Comparison of ENCODE assay signal across 17 cellular contexts in genomic region chr3:3191675-3192480, GRCh38. TPM values are rescaled to one million over a fixed set of nuclear protein-coding genes. Genes with fewer than 3 reads are reported as not detected.
A peak's percentile ranks its signal among the peaks of the same experiment; 100 is the strongest.
DNase-seq lines count a peak whose midpoint lies in the region; ATAC-seq lines count a peak whose summit lies in the region.
"Had no signal": no experiment of that assay in that cellular context is flagged by ENCODE, and none has a peak within 500 bp of the region (broad histone marks: within the 10 kb centered on the region; RNA-seq: fewer than 3 reads in every experiment).

No MANE protein-coding gene starts in this region.

- intact Hi-C loops in activated naive CD4-positive, alpha-beta T cell treated with anti-CD3 and anti-CD28 coated beads for 36 hours (cut with micrococcal nuclease), result loop anchor here (2.0 kb wide), 1 partner anchor 607 kb away; the partner anchor contains the start of gene LRRN1

- peak; percentile 26 for DNase-seq in activated naive CD4-positive, alpha-beta T cell treated with anti-CD3 and anti-CD28 coated beads for 36 hours
- no peak for DNase-seq in activated naive CD4-positive, alpha-beta T cell treated with anti-CD3 and anti-CD28 coated beads, Interleukin-2, amount 50 U/mL, for 16 hours
- DNase-seq in UCSD-AML1 (lab: John Stamatoyannopoulos, UW; ENCODE audit: unreplicated experiment) (peak; percentile 33), GM19238 (ENCODE audit: insufficient read length, low spot score) (no peak)
- DNase-seq in effector memory CD8-positive, alpha-beta T cell, result no peak
- DNase-seq: adrenal gland; DMS53; NCI-H1436 treated with DMSO at 0.1 percent for 48 hours; NCI-H82; SHP77 treated with DMSO at 0.1 percent for 48 hours; stimulated activated CD4-positive, alpha-beta T cell treated with anti-CD3 and anti-CD28 coated beads, Interleukin-12 subunit alpha, Interleukin-12 subunit beta, amount 100 ng/mL, for 4 hours had no signal

- peak; percentile 89 for ATAC-seq in effector memory CD8-positive, alpha-beta T cell (replicated peaks)
- no peak for ATAC-seq in GM18870 (IDR thresholded peaks at IDR 0.05; ENCODE audit: unreplicated experiment)
- ATAC-seq in GM18520 (IDR thresholded peaks at IDR 0.05; ENCODE audit: unreplicated experiment), result no peak
- ATAC-seq: gastroesophageal sphincter, GM12878 had no signal

- H3K27ac Mint-ChIP-seq in activated naive CD4-positive, alpha-beta T cell treated with anti-CD3 and anti-CD28 coated beads for 36 hours, result peak overlapping the region; percentile 64
- H3K27ac Mint-ChIP-seq in effector memory CD8-positive, alpha-beta T cell, result peak overlapping the region; percentile 73 to 90
- H3K27ac Mint-ChIP-seq in stimulated activated naive CD8-positive, alpha-beta T cell treated with anti-CD3 and anti-CD28 coated beads, Interleukin-15, Interleukin-2, amounts not matched to agents 100 ng/mL and 50 ng/mL, for 24 hours, result peak overlapping the region; percentile 23
- H3K27ac Mint-ChIP-seq: neural progenitor cell had no signal

- H3K4me1 Mint-ChIP-seq in activated naive CD4-positive, alpha-beta T cell treated with anti-CD3 and anti-CD28 coated beads for 36 hours (ENCODE audit: low read depth), result peaks cover 43% of the 10 kb centered on the region
- H3K4me1 Mint-ChIP-seq in effector memory CD8-positive, alpha-beta T cell (ENCODE audit: low read depth in 2 of 2), result peaks cover 18 to 19% of the 10 kb centered on the region in 2 donors
- H3K4me1 Mint-ChIP-seq in stimulated activated naive CD8-positive, alpha-beta T cell treated with anti-CD3 and anti-CD28 coated beads, Interleukin-15, Interleukin-2, amounts not matched to agents 100 ng/mL and 50 ng/mL, for 24 hours (ENCODE audit: low read depth), result peaks cover 32% of the 10 kb centered on the region
- H3K4me1 Mint-ChIP-seq: neural progenitor cell had no signal

- H3K27me3 Mint-ChIP-seq in activated naive CD4-positive, alpha-beta T cell treated with anti-CD3 and anti-CD28 coated beads for 36 hours (ENCODE audit: low read depth), result no peaks in the 10 kb centered on the region
- peaks cover 0 to 6% of the 10 kb centered on the region in 2 donors for H3K27me3 Mint-ChIP-seq in effector memory CD8-positive, alpha-beta T cell
- no peaks in the 10 kb centered on the region for H3K27me3 Mint-ChIP-seq in stimulated activated naive CD8-positive, alpha-beta T cell treated with anti-CD3 and anti-CD28 coated beads, Interleukin-15, Interleukin-2, amounts not matched to agents 100 ng/mL and 50 ng/mL, for 24 hours

- H3K9me3 Mint-ChIP-seq in activated naive CD4-positive, alpha-beta T cell treated with anti-CD3 and anti-CD28 coated beads for 36 hours, result peaks cover 7% of the 10 kb centered on the region
- H3K9me3 Mint-ChIP-seq in effector memory CD8-positive, alpha-beta T cell, result no peaks in the 10 kb centered on the region
- H3K9me3 Mint-ChIP-seq in stimulated activated naive CD8-positive, alpha-beta T cell treated with anti-CD3 and anti-CD28 coated beads, Interleukin-15, Interleukin-2, amounts not matched to agents 100 ng/mL and 50 ng/mL, for 24 hours, result no peaks in the 10 kb centered on the region

- peak overlapping the region; percentile 14 for H3K4me3 Mint-ChIP-seq in activated naive CD4-positive, alpha-beta T cell treated with anti-CD3 and anti-CD28 coated beads for 36 hours
- peak overlapping the region; percentile 53 to 66 for H3K4me3 Mint-ChIP-seq in effector memory CD8-positive, alpha-beta T cell
- peak overlapping the region; percentile 53 for H3K4me3 Mint-ChIP-seq in stimulated activated naive CD8-positive, alpha-beta T cell treated with anti-CD3 and anti-CD28 coated beads, Interleukin-15, Interleukin-2, amounts not matched to agents 100 ng/mL and 50 ng/mL, for 24 hours
- H3K4me3 Mint-ChIP-seq: neural progenitor cell had no signal

- CTCF ChIA-PET in activated naive CD4-positive, alpha-beta T cell treated with anti-CD3 and anti-CD28 coated beads for 36 hours (lab: Charles Lee), result interaction anchor here (0.6 to 1.7 kb wide), 8 partner anchors 8 to 1077 kb away, joined by 3 to 14 read pairs (median 4); no protein-coding TSS in a partner anchor

- H3K36me3 Mint-ChIP-seq in activated naive CD4-positive, alpha-beta T cell treated with anti-CD3 and anti-CD28 coated beads for 36 hours (ENCODE audit: low read depth), result no peaks in the 10 kb centered on the region
- no peaks in the 10 kb centered on the region for H3K36me3 Mint-ChIP-seq in effector memory CD8-positive, alpha-beta T cell (ENCODE audit: insufficient read depth)
- no peaks in the 10 kb centered on the region for H3K36me3 Mint-ChIP-seq in stimulated activated naive CD8-positive, alpha-beta T cell treated with anti-CD3 and anti-CD28 coated beads, Interleukin-15, Interleukin-2, amounts not matched to agents 100 ng/mL and 50 ng/mL, for 24 hours (ENCODE audit: low read depth)
- H3K36me3 Mint-ChIP-seq: neural progenitor cell had no signal

RNA-seq across cellular contexts. Expression of gene CRBN, which starts 12.4 kb away (rescaled TPM):
- total RNA-seq in activated naive CD4-positive, alpha-beta T cell treated with anti-CD3 and anti-CD28 coated beads for 36 hours, result 10 to 100 TPM; 44.1 to 48.0 TPM

Comparison
In these comparisons a context has a peak if more than half of its experiments do, and no peak if none do; other contexts are left out.
1. DNase-seq: peak in activated naive CD4-positive, alpha-beta T cell treated with anti-CD3 and anti-CD28 coated beads for 36 hours (single experiment) and UCSD-AML1 (single experiment); none in activated naive CD4-positive, alpha-beta T cell treated with anti-CD3 and anti-CD28 coated beads, Interleukin-2, amount 50 U/mL, for 16 hours (single experiment), effector memory CD8-positive, alpha-beta T cell (0 of 3) and GM19238 (single experiment).
2. H3K27ac Mint-ChIP-seq: peak in every context shown above with its lines; median percentile 82 in effector memory CD8-positive, alpha-beta T cell; 64 in activated naive CD4-positive, alpha-beta T cell treated with anti-CD3 and anti-CD28 coated beads for 36 hours; 23 in stimulated activated naive CD8-positive, alpha-beta T cell treated with anti-CD3 and anti-CD28 coated beads, Interleukin-15, Interleukin-2, amounts not matched to agents 100 ng/mL and 50 ng/mL, for 24 hours.
3. Peak in every context shown above with its lines, with median percentiles within 50 percentile points of each other: H3K4me3 Mint-ChIP-seq.